In the genomic region with DNA sequence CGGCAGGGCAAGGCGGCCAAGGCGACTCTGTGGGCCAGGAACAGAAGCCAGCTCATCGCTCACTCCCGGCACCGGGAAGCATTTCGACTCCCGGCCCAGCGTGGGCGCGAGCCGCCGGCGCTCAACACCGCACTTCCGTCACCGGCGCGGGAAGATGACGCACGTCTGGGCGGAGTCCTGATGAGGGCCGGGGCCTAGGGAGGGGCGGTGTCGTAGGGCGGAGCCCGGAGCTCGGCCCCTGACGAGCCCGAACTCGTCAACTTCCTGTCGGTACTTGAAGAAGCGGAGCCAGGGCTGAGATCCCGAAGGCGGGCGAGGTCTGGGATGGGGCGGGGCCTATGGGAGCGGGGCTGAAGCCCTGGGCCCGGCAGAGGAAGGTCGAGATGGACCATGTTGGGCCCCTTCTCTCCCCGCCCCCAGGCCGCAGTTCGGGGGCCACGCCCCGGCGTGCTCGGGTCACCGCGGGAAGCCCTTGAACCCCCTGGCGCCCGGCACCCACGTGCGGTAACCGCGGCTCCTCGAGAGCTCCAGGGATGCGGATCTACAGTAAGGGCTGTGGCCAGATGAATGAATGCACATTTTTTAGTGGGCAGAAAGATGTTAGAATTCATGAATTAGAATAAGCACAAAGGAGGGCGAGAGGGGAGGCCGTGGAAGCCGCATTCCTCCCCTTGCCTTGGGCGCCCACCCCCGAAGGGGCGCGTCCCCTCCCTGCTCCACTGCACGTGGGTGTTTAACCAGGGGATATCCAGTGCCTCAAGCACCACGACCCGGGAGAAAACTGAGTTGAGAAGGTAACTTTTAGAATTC, we compare ENCODE assay signal across 1 cellular context.
TF ChIP-seq lines count a peak whose summit lies in the region.

A gene with protein sequence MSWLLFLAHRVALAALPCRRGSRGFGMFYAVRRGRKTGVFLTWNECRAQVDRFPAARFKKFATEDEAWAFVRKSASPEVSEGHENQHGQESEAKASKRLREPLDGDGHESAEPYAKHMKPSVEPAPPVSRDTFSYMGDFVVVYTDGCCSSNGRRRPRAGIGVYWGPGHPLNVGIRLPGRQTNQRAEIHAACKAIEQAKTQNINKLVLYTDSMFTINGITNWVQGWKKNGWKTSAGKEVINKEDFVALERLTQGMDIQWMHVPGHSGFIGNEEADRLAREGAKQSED (minus strand): TSS at position 129 of the 810 bp plus-strand sequence. CDS start 73 bp downstream, at position 56.

TF ChIP-seq in K562, 482 proteins besides CTCF, POLR2A, EP300 and RAD21 (continued from another document and continues in another):
- TF ChIP-seq ZBTB7A (IDR thresholded peaks at IDR 0.05; ENCODE audit: borderline replicate concordance, control insufficient read depth, low read depth, low read length): peak; percentile 75; the same call in 1 of the 2 replicates
- TF ChIP-seq XRCC5 (IDR thresholded peaks at IDR 0.05; ENCODE audit: low read depth, low read length): no peak
- peak; percentile 91 for TF ChIP-seq ATF7 (IDR thresholded peaks at IDR 0.05)
- TF ChIP-seq, protein P1, sequence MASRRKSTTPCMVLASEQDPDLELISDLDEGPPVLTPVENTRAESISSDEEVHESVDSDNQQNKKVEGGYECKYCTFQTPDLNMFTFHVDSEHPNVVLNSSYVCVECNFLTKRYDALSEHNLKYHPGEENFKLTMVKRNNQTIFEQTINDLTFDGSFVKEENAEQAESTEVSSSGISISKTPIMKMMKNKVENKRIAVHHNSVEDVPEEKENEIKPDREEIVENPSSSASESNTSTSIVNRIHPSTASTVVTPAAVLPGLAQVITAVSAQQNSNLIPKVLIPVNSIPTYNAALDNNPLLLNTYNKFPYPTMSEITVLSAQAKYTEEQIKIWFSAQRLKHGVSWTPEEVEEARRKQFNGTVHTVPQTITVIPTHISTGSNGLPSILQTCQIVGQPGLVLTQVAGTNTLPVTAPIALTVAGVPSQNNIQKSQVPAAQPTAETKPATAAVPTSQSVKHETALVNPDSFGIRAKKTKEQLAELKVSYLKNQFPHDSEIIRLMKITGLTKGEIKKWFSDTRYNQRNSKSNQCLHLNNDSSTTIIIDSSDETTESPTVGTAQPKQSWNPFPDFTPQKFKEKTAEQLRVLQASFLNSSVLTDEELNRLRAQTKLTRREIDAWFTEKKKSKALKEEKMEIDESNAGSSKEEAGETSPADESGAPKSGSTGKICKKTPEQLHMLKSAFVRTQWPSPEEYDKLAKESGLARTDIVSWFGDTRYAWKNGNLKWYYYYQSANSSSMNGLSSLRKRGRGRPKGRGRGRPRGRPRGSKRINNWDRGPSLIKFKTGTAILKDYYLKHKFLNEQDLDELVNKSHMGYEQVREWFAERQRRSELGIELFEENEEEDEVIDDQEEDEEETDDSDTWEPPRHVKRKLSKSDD (conservative IDR thresholded peaks at IDR 0.05; ENCODE audit: low read length): no peak
- TF ChIP-seq, protein P2, sequence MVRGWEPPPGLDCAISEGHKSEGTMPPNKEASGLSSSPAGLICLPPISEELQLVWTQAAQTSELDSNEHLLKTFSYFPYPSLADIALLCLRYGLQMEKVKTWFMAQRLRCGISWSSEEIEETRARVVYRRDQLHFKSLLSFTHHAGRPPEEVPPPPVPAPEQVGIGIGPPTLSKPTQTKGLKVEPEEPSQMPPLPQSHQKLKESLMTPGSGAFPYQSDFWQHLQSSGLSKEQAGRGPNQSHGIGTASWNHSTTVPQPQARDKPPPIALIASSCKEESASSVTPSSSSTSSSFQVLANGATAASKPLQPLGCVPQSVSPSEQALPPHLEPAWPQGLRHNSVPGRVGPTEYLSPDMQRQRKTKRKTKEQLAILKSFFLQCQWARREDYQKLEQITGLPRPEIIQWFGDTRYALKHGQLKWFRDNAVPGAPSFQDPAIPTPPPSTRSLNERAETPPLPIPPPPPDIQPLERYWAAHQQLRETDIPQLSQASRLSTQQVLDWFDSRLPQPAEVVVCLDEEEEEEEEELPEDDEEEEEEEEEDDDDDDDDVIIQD (CRISPR knock-in tag; IDR thresholded peaks at IDR 0.05): no peak
- TF ChIP-seq, protein P3, sequence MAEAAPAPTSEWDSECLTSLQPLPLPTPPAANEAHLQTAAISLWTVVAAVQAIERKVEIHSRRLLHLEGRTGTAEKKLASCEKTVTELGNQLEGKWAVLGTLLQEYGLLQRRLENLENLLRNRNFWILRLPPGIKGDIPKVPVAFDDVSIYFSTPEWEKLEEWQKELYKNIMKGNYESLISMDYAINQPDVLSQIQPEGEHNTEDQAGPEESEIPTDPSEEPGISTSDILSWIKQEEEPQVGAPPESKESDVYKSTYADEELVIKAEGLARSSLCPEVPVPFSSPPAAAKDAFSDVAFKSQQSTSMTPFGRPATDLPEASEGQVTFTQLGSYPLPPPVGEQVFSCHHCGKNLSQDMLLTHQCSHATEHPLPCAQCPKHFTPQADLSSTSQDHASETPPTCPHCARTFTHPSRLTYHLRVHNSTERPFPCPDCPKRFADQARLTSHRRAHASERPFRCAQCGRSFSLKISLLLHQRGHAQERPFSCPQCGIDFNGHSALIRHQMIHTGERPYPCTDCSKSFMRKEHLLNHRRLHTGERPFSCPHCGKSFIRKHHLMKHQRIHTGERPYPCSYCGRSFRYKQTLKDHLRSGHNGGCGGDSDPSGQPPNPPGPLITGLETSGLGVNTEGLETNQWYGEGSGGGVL (CRISPR knock-in tag; IDR thresholded peaks at IDR 0.05): no peak
- no peak for TF ChIP-seq LARP7 (IDR thresholded peaks at IDR 0.05)
- peak; percentile 97 for TF ChIP-seq MXI1 (IDR thresholded peaks at IDR 0.05; ENCODE audit: low read depth, low read length)
- no peak for TF ChIP-seq NR3C1 (CRISPR knock-in tag; IDR thresholded peaks at IDR 0.05)
- TF ChIP-seq MCM5 (IDR thresholded peaks at IDR 0.05; ENCODE audit: low read depth): no peak
- TF ChIP-seq ZNF445 (CRISPR knock-in tag; IDR thresholded peaks at IDR 0.05; ENCODE audit: low read depth): no peak
- TF ChIP-seq ZNF76 (CRISPR knock-in tag; IDR thresholded peaks at IDR 0.05; ENCODE audit: borderline replicate concordance): peak; percentile 51; the same call in 1 of the 2 replicates
- no peak for TF ChIP-seq ZNF146 (CRISPR knock-in tag; IDR thresholded peaks at IDR 0.05; ENCODE audit: unreplicated experiment)
- TF ChIP-seq ZNF140 (CRISPR knock-in tag; IDR thresholded peaks at IDR 0.05): no peak
- TF ChIP-seq MAFF (IDR thresholded peaks at IDR 0.05; ENCODE audit: low read length): no peak
- no peak for TF ChIP-seq NEUROD1 (IDR thresholded peaks at IDR 0.05; ENCODE audit: borderline replicate concordance, low read depth, low read length, partially characterized antibody)
- TF ChIP-seq GATA2 (CRISPR knock-in tag; IDR thresholded peaks at IDR 0.05): no peak
- TF ChIP-seq, protein P4, sequence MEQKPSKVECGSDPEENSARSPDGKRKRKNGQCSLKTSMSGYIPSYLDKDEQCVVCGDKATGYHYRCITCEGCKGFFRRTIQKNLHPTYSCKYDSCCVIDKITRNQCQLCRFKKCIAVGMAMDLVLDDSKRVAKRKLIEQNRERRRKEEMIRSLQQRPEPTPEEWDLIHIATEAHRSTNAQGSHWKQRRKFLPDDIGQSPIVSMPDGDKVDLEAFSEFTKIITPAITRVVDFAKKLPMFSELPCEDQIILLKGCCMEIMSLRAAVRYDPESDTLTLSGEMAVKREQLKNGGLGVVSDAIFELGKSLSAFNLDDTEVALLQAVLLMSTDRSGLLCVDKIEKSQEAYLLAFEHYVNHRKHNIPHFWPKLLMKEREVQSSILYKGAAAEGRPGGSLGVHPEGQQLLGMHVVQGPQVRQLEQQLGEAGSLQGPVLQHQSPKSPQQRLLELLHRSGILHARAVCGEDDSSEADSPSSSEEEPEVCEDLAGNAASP (IDR thresholded peaks at IDR 0.05): no peak
- TF ChIP-seq, protein P5, sequence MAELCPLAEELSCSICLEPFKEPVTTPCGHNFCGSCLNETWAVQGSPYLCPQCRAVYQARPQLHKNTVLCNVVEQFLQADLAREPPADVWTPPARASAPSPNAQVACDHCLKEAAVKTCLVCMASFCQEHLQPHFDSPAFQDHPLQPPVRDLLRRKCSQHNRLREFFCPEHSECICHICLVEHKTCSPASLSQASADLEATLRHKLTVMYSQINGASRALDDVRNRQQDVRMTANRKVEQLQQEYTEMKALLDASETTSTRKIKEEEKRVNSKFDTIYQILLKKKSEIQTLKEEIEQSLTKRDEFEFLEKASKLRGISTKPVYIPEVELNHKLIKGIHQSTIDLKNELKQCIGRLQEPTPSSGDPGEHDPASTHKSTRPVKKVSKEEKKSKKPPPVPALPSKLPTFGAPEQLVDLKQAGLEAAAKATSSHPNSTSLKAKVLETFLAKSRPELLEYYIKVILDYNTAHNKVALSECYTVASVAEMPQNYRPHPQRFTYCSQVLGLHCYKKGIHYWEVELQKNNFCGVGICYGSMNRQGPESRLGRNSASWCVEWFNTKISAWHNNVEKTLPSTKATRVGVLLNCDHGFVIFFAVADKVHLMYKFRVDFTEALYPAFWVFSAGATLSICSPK (IDR thresholded peaks at IDR 0.05; ENCODE audit: borderline replicate concordance): no peak
- no peak for TF ChIP-seq ZFP1 (CRISPR knock-in tag; IDR thresholded peaks at IDR 0.05)
- TF ChIP-seq BRD9 (IDR thresholded peaks at IDR 0.05; ENCODE audit: low read depth, partially characterized antibody): no peak
- TF ChIP-seq POLR3A (IDR thresholded peaks at IDR 0.05; ENCODE audit: borderline replicate concordance, extremely low read depth, insufficient read depth, insufficient read length): no peak
- peak; percentile 70; the same call in 1 of the 2 replicates for TF ChIP-seq PML (IDR thresholded peaks at IDR 0.05; ENCODE audit: low read length)
- no peak; the same call in 1 of the 2 replicates for TF ChIP-seq ZNF695 (CRISPR knock-in tag; IDR thresholded peaks at IDR 0.05)
- TF ChIP-seq, protein P6, sequence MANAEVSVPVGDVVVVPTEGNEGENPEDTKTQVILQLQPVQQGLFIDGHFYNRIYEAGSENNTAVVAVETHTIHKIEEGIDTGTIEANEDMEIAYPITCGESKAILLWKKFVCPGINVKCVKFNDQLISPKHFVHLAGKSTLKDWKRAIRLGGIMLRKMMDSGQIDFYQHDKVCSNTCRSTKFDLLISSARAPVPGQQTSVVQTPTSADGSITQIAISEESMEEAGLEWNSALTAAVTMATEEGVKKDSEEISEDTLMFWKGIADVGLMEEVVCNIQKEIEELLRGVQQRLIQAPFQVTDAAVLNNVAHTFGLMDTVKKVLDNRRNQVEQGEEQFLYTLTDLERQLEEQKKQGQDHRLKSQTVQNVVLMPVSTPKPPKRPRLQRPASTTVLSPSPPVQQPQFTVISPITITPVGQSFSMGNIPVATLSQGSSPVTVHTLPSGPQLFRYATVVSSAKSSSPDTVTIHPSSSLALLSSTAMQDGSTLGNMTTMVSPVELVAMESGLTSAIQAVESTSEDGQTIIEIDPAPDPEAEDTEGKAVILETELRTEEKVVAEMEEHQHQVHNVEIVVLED (CRISPR knock-in tag; IDR thresholded peaks at IDR 0.05): no peak
- TF ChIP-seq, protein P7, sequence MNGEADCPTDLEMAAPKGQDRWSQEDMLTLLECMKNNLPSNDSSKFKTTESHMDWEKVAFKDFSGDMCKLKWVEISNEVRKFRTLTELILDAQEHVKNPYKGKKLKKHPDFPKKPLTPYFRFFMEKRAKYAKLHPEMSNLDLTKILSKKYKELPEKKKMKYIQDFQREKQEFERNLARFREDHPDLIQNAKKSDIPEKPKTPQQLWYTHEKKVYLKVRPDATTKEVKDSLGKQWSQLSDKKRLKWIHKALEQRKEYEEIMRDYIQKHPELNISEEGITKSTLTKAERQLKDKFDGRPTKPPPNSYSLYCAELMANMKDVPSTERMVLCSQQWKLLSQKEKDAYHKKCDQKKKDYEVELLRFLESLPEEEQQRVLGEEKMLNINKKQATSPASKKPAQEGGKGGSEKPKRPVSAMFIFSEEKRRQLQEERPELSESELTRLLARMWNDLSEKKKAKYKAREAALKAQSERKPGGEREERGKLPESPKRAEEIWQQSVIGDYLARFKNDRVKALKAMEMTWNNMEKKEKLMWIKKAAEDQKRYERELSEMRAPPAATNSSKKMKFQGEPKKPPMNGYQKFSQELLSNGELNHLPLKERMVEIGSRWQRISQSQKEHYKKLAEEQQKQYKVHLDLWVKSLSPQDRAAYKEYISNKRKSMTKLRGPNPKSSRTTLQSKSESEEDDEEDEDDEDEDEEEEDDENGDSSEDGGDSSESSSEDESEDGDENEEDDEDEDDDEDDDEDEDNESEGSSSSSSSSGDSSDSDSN (IDR thresholded peaks at IDR 0.05; ENCODE audit: borderline replicate concordance in 1 of 2, low read depth in 2 of 2, low read length in 2 of 2): peak in 1 of 2 experiments; percentile 68; a peak in 1 of 4 replicates
- TF ChIP-seq ZNF707 (CRISPR knock-in tag; conservative IDR thresholded peaks at IDR 0.05): no peak
- TF ChIP-seq, protein P8, sequence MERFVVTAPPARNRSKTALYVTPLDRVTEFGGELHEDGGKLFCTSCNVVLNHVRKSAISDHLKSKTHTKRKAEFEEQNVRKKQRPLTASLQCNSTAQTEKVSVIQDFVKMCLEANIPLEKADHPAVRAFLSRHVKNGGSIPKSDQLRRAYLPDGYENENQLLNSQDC (CRISPR knock-in tag; IDR thresholded peaks at IDR 0.05): no peak
- no peak for TF ChIP-seq MECOM (CRISPR knock-in tag; IDR thresholded peaks at IDR 0.05)
- peak; percentile 44 for TF ChIP-seq TEAD4 (IDR thresholded peaks at IDR 0.05; ENCODE audit: low read length)
- TF ChIP-seq TEAD4 (CRISPR knock-in tag; IDR thresholded peaks at IDR 0.05; ENCODE audit: borderline replicate concordance): no peak
- no peak for TF ChIP-seq HOXB6 (CRISPR knock-in tag; IDR thresholded peaks at IDR 0.05; ENCODE audit: borderline replicate concordance)
- no peak for TF ChIP-seq THRAP3 (IDR thresholded peaks at IDR 0.05; ENCODE audit: borderline replicate concordance)
- 0 out of 2 replicates have a peak, but pooled peaks have one; percentile 34 for TF ChIP-seq DMBX1 (CRISPR knock-in tag; IDR thresholded peaks at IDR 0.05; ENCODE audit: borderline replicate concordance)
- TF ChIP-seq HDAC8 (tag; IDR thresholded peaks at IDR 0.05): no peak
- TF ChIP-seq SAFB2 (IDR thresholded peaks at IDR 0.05; ENCODE audit: borderline replicate concordance, low read depth, low read length, severe bottlenecking): no peak
- no peak for TF ChIP-seq SMC3 (conservative IDR thresholded peaks at IDR 0.05; ENCODE audit: insufficient read depth, low read depth, low read length)
- TF ChIP-seq, protein P9, sequence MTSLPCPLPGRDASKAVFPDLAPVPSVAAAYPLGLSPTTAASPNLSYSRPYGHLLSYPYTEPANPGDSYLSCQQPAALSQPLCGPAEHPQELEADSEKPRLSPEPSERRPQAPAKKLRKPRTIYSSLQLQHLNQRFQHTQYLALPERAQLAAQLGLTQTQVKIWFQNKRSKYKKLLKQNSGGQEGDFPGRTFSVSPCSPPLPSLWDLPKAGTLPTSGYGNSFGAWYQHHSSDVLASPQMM (CRISPR knock-in tag; IDR thresholded peaks at IDR 0.05): no peak
- TF ChIP-seq HMG20A (CRISPR knock-in tag; conservative IDR thresholded peaks at IDR 0.05): no peak
- TF ChIP-seq CCAR2 (IDR thresholded peaks at IDR 0.05; ENCODE audit: low read depth, low read length): no peak
- TF ChIP-seq, protein P10, sequence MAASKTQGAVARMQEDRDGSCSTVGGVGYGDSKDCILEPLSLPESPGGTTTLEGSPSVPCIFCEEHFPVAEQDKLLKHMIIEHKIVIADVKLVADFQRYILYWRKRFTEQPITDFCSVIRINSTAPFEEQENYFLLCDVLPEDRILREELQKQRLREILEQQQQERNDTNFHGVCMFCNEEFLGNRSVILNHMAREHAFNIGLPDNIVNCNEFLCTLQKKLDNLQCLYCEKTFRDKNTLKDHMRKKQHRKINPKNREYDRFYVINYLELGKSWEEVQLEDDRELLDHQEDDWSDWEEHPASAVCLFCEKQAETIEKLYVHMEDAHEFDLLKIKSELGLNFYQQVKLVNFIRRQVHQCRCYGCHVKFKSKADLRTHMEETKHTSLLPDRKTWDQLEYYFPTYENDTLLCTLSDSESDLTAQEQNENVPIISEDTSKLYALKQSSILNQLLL (CRISPR knock-in tag; IDR thresholded peaks at IDR 0.05; ENCODE audit: borderline replicate concordance): no peak
- no peak for TF ChIP-seq ZNF347 (CRISPR knock-in tag; IDR thresholded peaks at IDR 0.05; ENCODE audit: low read depth)
- peak; percentile 99 for TF ChIP-seq RBFOX2 (IDR thresholded peaks at IDR 0.05; ENCODE audit: low read depth, low read length)
- no peak for TF ChIP-seq ILF3 (IDR thresholded peaks at IDR 0.05; ENCODE audit: borderline replicate concordance)
